1 cellular context compared by ENCODE assay signal in genomic region chr5:178279026-178279722, GRCh38.
TF ChIP-seq lines count a peak whose summit lies in the region.

No MANE protein-coding gene starts in this region.

TF ChIP-seq in WTC11, 78 proteins besides CTCF, POLR2A, EP300 and RAD21 (continued from another document):
- TF ChIP-seq ZSCAN18 (CRISPR knock-in tag; IDR thresholded peaks at IDR 0.05) (no peak), FOXJ3 (CRISPR knock-in tag; IDR thresholded peaks at IDR 0.05; ENCODE audit: borderline replicate concordance) (no peak), NFE2L1 (CRISPR knock-in tag; IDR thresholded peaks at IDR 0.05) (no peak), FOXP4 (CRISPR knock-in tag; IDR thresholded peaks at IDR 0.05) (no peak), HMGXB4 (CRISPR knock-in tag; IDR thresholded peaks at IDR 0.05) (no peak), ZNF425 (CRISPR knock-in tag; conservative IDR thresholded peaks at IDR 0.05) (no peak), E2F4 (CRISPR knock-in tag; IDR thresholded peaks at IDR 0.05; ENCODE audit: borderline replicate concordance, low read depth) (no peak), SMAD3 (CRISPR knock-in tag; IDR thresholded peaks at IDR 0.05; ENCODE audit: borderline replicate concordance) (no peak), ZNF138 (CRISPR knock-in tag; conservative IDR thresholded peaks at IDR 0.05) (no peak), E2F5 (CRISPR knock-in tag; IDR thresholded peaks at IDR 0.05) (no peak), TEAD4 (CRISPR knock-in tag; IDR thresholded peaks at IDR 0.05) (no peak), ATF6 (CRISPR knock-in tag; IDR thresholded peaks at IDR 0.05) (no peak), EMX1 (CRISPR knock-in tag; IDR thresholded peaks at IDR 0.05) (no peak), ZNF219 (CRISPR knock-in tag; IDR thresholded peaks at IDR 0.05; ENCODE audit: borderline replicate concordance) (no peak), PREB (CRISPR knock-in tag; IDR thresholded peaks at IDR 0.05; ENCODE audit: borderline replicate concordance) (no peak), FOXK1 (CRISPR knock-in tag; IDR thresholded peaks at IDR 0.05) (no peak), RELA (CRISPR knock-in tag; IDR thresholded peaks at IDR 0.05; ENCODE audit: borderline replicate concordance) (no peak), SP1 (CRISPR knock-in tag; conservative IDR thresholded peaks at IDR 0.05) (no peak)
